Comparison of ENCODE assay signal across 12 cellular contexts in genomic region chr9:91813261-91813795, GRCh38.
"Had no signal": no experiment of that assay in that cellular context is flagged by ENCODE, and none has a peak within 500 bp of the region (broad histone marks: within the 10 kb centered on the region; RNA-seq: fewer than 3 reads in every experiment).

No MANE protein-coding gene starts in this region.

- H3K4me3 ChIP-seq: heart left ventricle, lung, thyroid gland, vagina had no signal

- H3K27ac ChIP-seq: brain microvascular endothelial cell, thyroid gland, vagina had no signal

- H3K36me3 ChIP-seq: brain microvascular endothelial cell, heart left ventricle, thyroid gland, vagina had no signal

- H3K27me3 ChIP-seq: brain microvascular endothelial cell, heart left ventricle, thyroid gland, vagina had no signal

- H3K9me3 ChIP-seq: heart left ventricle, thyroid gland, vagina had no signal

- DNase-seq: activated CD4-positive, alpha-beta memory T cell treated with anti-CD3 and anti-CD28 coated beads, Interleukin-2, amount 10 ng/mL, durations not matched to agents 7 days and 5 days; activated CD4-positive, alpha-beta T cell treated with anti-CD3 and anti-CD28 coated beads for 4 hours; activated naive CD8-positive, alpha-beta T cell treated with anti-CD3 and anti-CD28 coated beads, Interleukin-2, amount 10 ng/mL, durations not matched to agents 7 days and 5 days; brain microvascular endothelial cell; cortex of kidney; effector CD8-positive, alpha-beta T cell; heart left ventricle; naive thymus-derived CD8-positive, alpha-beta T cell; T-helper 17 cell; thyroid gland had no signal
